Comparison of ENCODE assay signal across 8 cellular contexts in genomic region chr11:6618117-6619020, GRCh38. TPM values are rescaled to one million over a fixed set of nuclear protein-coding genes. Genes with fewer than 3 reads are reported as not detected.
A peak's percentile ranks its signal among the peaks of the same experiment; 100 is the strongest.
DNase-seq lines count a peak whose midpoint lies in the region; ATAC-seq and TF ChIP-seq lines count a peak whose summit lies in the region.

No MANE protein-coding gene starts in this region.

- no peak overlapping the region for H3K4me3 Mint-ChIP-seq in activated CD4-positive, alpha-beta T cell treated with anti-CD3 and anti-CD28 coated beads, Interleukin-2, amount 10 ng/mL, durations not matched to agents 24 days and 14 days
- no peak overlapping the region for H3K4me3 Mint-ChIP-seq in stimulated activated effector memory CD8-positive, alpha-beta T cell treated with anti-CD3 and anti-CD28 coated beads, Interleukin-12 subunit alpha, Interleukin-12 subunit beta, amount 100 ng/mL, for 72 hours

- H4K20me1 ChIP-seq in Karpas-422 (ENCODE audit: insufficient read depth, low read depth, low read length) = no peaks in the 10 kb centered on the region

- DNase-seq in GM10248 (ENCODE audit: extremely low spot score) (peak; percentile 32), Karpas-422 (peak; percentile 59), mesenchymal stem cell (peak; percentile 97), NCI-H524 (lab: John Stamatoyannopoulos, UW) (no peak)
- peak; percentile 83 for DNase-seq in activated CD4-positive, alpha-beta T cell treated with anti-CD3 and anti-CD28 coated beads, Interleukin-2, amount 10 ng/mL, durations not matched to agents 24 days and 14 days
- DNase-seq in effector CD4-positive, alpha-beta T cell = peak; percentile 65
- DNase-seq in stimulated activated effector memory CD8-positive, alpha-beta T cell treated with anti-CD3 and anti-CD28 coated beads, Interleukin-12 subunit alpha, Interleukin-12 subunit beta, amount 100 ng/mL, for 72 hours (ENCODE audit: low spot score in 2 of 2) = peak; percentile 23 to 70

- H2AFZ ChIP-seq in Karpas-422 (ENCODE audit: low read length) = peak overlapping the region; percentile 76; the same call in 1 of the 2 replicates
- no peak overlapping the region for H2AFZ ChIP-seq in mesenchymal stem cell (ENCODE audit: low read depth, low read length)

- peak overlapping the region; percentile 9 for H2BK15ac ChIP-seq in mesenchymal stem cell (ENCODE audit: low read depth, poor library complexity, severe bottlenecking)

- peak overlapping the region; percentile 23 for H2BK120ac ChIP-seq in mesenchymal stem cell (ENCODE audit: low read depth, low read length)

- H3K4me3 ChIP-seq in Karpas-422 (ENCODE audit: low read length) (peak overlapping the region; percentile 99), mesenchymal stem cell (ENCODE audit: insufficient read depth in 1 of 2, low read depth in 1 of 2, low read length in 2 of 2) (peak overlapping the region; percentile 67 to 97)

- peak overlapping the region; percentile 23 to 88 for H3K18ac ChIP-seq in mesenchymal stem cell (ENCODE audit: low read depth in 1 of 2, low read length in 2 of 2)

- peaks cover 3% of the 10 kb centered on the region for H3K4me1 Mint-ChIP-seq in activated CD4-positive, alpha-beta T cell treated with anti-CD3 and anti-CD28 coated beads, Interleukin-2, amount 10 ng/mL, durations not matched to agents 24 days and 14 days
- H3K4me1 Mint-ChIP-seq in stimulated activated effector memory CD8-positive, alpha-beta T cell treated with anti-CD3 and anti-CD28 coated beads, Interleukin-12 subunit alpha, Interleukin-12 subunit beta, amount 100 ng/mL, for 72 hours = no peaks in the 10 kb centered on the region

- WGBS in mesenchymal stem cell = 15% methylated on average over 15 of the region's 15 CpGs

- H3K4me1 ChIP-seq in Karpas-422 (ENCODE audit: low read length) = peaks cover 22% of the 10 kb centered on the region
- H3K4me1 ChIP-seq in mesenchymal stem cell (ENCODE audit: control insufficient read depth, insufficient read depth, low read depth, low read length) = peaks cover 25% of the 10 kb centered on the region

- H3K4me2 ChIP-seq in Karpas-422 (ENCODE audit: low read depth, low read length, poor library complexity, severe bottlenecking) = peak overlapping the region; percentile 100
- H3K4me2 ChIP-seq in mesenchymal stem cell (ENCODE audit: low read length, poor library complexity, severe bottlenecking) = peak overlapping the region; percentile 83

- no peaks in the 10 kb centered on the region for H3K27me3 ChIP-seq in Karpas-422 (ENCODE audit: low read length)
- peaks cover 0 to 7% of the 10 kb centered on the region in 2 experiments for H3K27me3 ChIP-seq in mesenchymal stem cell (ENCODE audit: control insufficient read depth in 1 of 2, insufficient read depth in 1 of 2, low read length in 2 of 2)

- H4K8ac ChIP-seq in mesenchymal stem cell (ENCODE audit: low read length) = peak overlapping the region; percentile 25

- no peaks in the 10 kb centered on the region for H3K9me3 Mint-ChIP-seq in activated CD4-positive, alpha-beta T cell treated with anti-CD3 and anti-CD28 coated beads, Interleukin-2, amount 10 ng/mL, durations not matched to agents 24 days and 14 days
- H3K9me3 Mint-ChIP-seq in stimulated activated effector memory CD8-positive, alpha-beta T cell treated with anti-CD3 and anti-CD28 coated beads, Interleukin-12 subunit alpha, Interleukin-12 subunit beta, amount 100 ng/mL, for 72 hours = no peaks in the 10 kb centered on the region

- CTCF ChIA-PET in GM10248 (lab: Yijun Ruan, JAX) = interaction anchor here (1.1 to 2.9 kb wide), 17 partner anchors 9 to 239 kb away, joined by 3 to 20 read pairs (median 5); partner anchors contain the start of genes ILK, MRPL17 and RRP8

- H3K14ac ChIP-seq in mesenchymal stem cell (ENCODE audit: low read length in 2 of 2) = peak overlapping the region in 1 of 2 experiments; percentile 35

- ATAC-seq in stimulated activated effector memory CD8-positive, alpha-beta T cell treated with anti-CD3 and anti-CD28 coated beads, Interleukin-12 subunit alpha, Interleukin-12 subunit beta, amount 100 ng/mL, for 72 hours = peak; percentile 73
- no peak for ATAC-seq in GM19324 (IDR thresholded peaks at IDR 0.05; ENCODE audit: low FRiP score, unreplicated experiment)

- H3K27ac ChIP-seq in Karpas-422 (ENCODE audit: low read length) = no peak overlapping the region
- H3K27ac ChIP-seq in mesenchymal stem cell (ENCODE audit: low read length, poor library complexity, severe bottlenecking) = peak overlapping the region; percentile 40

- no peak overlapping the region for H3K27ac Mint-ChIP-seq in activated CD4-positive, alpha-beta T cell treated with anti-CD3 and anti-CD28 coated beads, Interleukin-2, amount 10 ng/mL, durations not matched to agents 24 days and 14 days
- H3K27ac Mint-ChIP-seq in stimulated activated effector memory CD8-positive, alpha-beta T cell treated with anti-CD3 and anti-CD28 coated beads, Interleukin-12 subunit alpha, Interleukin-12 subunit beta, amount 100 ng/mL, for 72 hours = no peak overlapping the region

- no peak for TF ChIP-seq CTCF in GM10248 (IDR thresholded peaks at IDR 0.05; ENCODE audit: control extremely low read depth, extremely low read depth, low read depth, missing control alignments)

- intact Hi-C loops in activated CD4-positive, alpha-beta T cell treated with anti-CD3 and anti-CD28 coated beads, Interleukin-2, amount 10 ng/mL, durations not matched to agents 24 days and 14 days (cut with micrococcal nuclease) = loop anchor here (1.0 to 2.0 kb wide), 4 partner anchors 7 to 65 kb away; partner anchors contain the start of genes ILK, MRPL17 and RRP8

- H3K9ac ChIP-seq in Karpas-422 (ENCODE audit: low read length) = peak overlapping the region; percentile 85
- peak overlapping the region; percentile 99 for H3K9ac ChIP-seq in mesenchymal stem cell (ENCODE audit: low read length)

- H3K36me3 Mint-ChIP-seq in activated CD4-positive, alpha-beta T cell treated with anti-CD3 and anti-CD28 coated beads, Interleukin-2, amount 10 ng/mL, durations not matched to agents 24 days and 14 days (ENCODE audit: low read depth) = peaks cover 22% of the 10 kb centered on the region
- no peaks in the 10 kb centered on the region for H3K36me3 Mint-ChIP-seq in stimulated activated effector memory CD8-positive, alpha-beta T cell treated with anti-CD3 and anti-CD28 coated beads, Interleukin-12 subunit alpha, Interleukin-12 subunit beta, amount 100 ng/mL, for 72 hours

- no peaks in the 10 kb centered on the region for H3K27me3 Mint-ChIP-seq in activated CD4-positive, alpha-beta T cell treated with anti-CD3 and anti-CD28 coated beads, Interleukin-2, amount 10 ng/mL, durations not matched to agents 24 days and 14 days

- peak overlapping the region; percentile 4 to 73 for H2BK12ac ChIP-seq in mesenchymal stem cell (ENCODE audit: low read length in 2 of 2)

- H2BK5ac ChIP-seq in mesenchymal stem cell (ENCODE audit: low read depth, low read length, poor library complexity, severe bottlenecking) = no peak overlapping the region

- H3K9me3 ChIP-seq in Karpas-422 (ENCODE audit: low read length) = no peaks in the 10 kb centered on the region
- no peaks in the 10 kb centered on the region for H3K9me3 ChIP-seq in mesenchymal stem cell (ENCODE audit: control insufficient read depth, low read length)

- H3K36me3 ChIP-seq in Karpas-422 (ENCODE audit: insufficient read depth, low read length) (no peaks in the 10 kb centered on the region), mesenchymal stem cell (ENCODE audit: control insufficient read depth in 1 of 2, insufficient read depth in 2 of 2, low read depth in 1 of 2, low read length in 2 of 2) (peaks cover 37 to 39% of the 10 kb centered on the region in 2 experiments)

- peak overlapping the region; percentile 98 for H4K91ac ChIP-seq in mesenchymal stem cell (ENCODE audit: low read length)

- peaks cover 14% of the 10 kb centered on the region for H3K79me2 ChIP-seq in Karpas-422 (ENCODE audit: low read length)

- peaks cover 24% of the 10 kb centered on the region for H3K79me1 ChIP-seq in mesenchymal stem cell (replicated peaks; ENCODE audit: low read length, poor library complexity, severe bottlenecking)

- H3K23ac ChIP-seq in mesenchymal stem cell (ENCODE audit: low read length in 2 of 2) = peak overlapping the region in 1 of 2 experiments; percentile 50

- H3K4ac ChIP-seq in mesenchymal stem cell (ENCODE audit: low read depth in 1 of 2, low read length in 2 of 2) = peak overlapping the region; percentile 3 to 88

- POLR2A ChIA-PET in GM10248 (lab: Yijun Ruan, JAX) = interaction anchor here (0.6 to 2.6 kb wide), 6 partner anchors 14 to 142 kb away, joined by 3 to 12 read pairs (median 4); partner anchors contain the start of genes ILK and MRPL17

- H2AK5ac ChIP-seq in mesenchymal stem cell (ENCODE audit: low read length, severe bottlenecking) = no peak overlapping the region

- H3K9me2 ChIP-seq in Karpas-422 (replicated peaks; ENCODE audit: insufficient read depth, low read length) = no peaks in the 10 kb centered on the region

RNA-seq across cellular contexts. Expression of gene TPP1, which starts 0.9 kb away (rescaled TPM):
- 41.5 and 45.5 TPM in 2 replicates for total RNA-seq in Karpas-422 (2014; rRNA removed; shearing (Covaris generic); ENCODE audit: low replicate concordance)
- 32.2 and 35.2 TPM in 2 replicates for total RNA-seq in activated CD4-positive, alpha-beta T cell treated with anti-CD3 and anti-CD28 coated beads, Interleukin-2, amount 10 ng/mL, durations not matched to agents 24 days and 14 days
- 425 TPM for polyA plus RNA-seq in mesenchymal stem cell (2013, experiment 1 of 2)
- 399 TPM for polyA plus RNA-seq in mesenchymal stem cell (2013, experiment 2 of 2)

RNA-seq across cellular contexts. Expression of gene TAF10, which starts 6.4 kb away (rescaled TPM):
- 158 and 192 TPM in 2 replicates for total RNA-seq in Karpas-422 (2014; rRNA removed; shearing (Covaris generic); ENCODE audit: low replicate concordance)
- total RNA-seq in activated CD4-positive, alpha-beta T cell treated with anti-CD3 and anti-CD28 coated beads, Interleukin-2, amount 10 ng/mL, durations not matched to agents 24 days and 14 days = 140 and 141 TPM in 2 replicates
- polyA plus RNA-seq in mesenchymal stem cell (2013, experiment 1 of 2) = 187 TPM
- polyA plus RNA-seq in mesenchymal stem cell (2013, experiment 2 of 2) = 195 TPM

RNA-seq across cellular contexts. Expression of gene ILK, which starts 14.8 kb away (rescaled TPM):
- total RNA-seq in Karpas-422 (2014; rRNA removed; shearing (Covaris generic); ENCODE audit: low replicate concordance) = 48.6 and 65.6 TPM in 2 replicates
- total RNA-seq in activated CD4-positive, alpha-beta T cell treated with anti-CD3 and anti-CD28 coated beads, Interleukin-2, amount 10 ng/mL, durations not matched to agents 24 days and 14 days = 89.6 and 92.4 TPM in 2 replicates
- 309 TPM for polyA plus RNA-seq in mesenchymal stem cell (2013, experiment 1 of 2)
- polyA plus RNA-seq in mesenchymal stem cell (2013, experiment 2 of 2) = 311 TPM

RNA-seq across cellular contexts. Expression of gene RRP8, which starts 15.0 kb away (rescaled TPM):
- total RNA-seq in Karpas-422 (2014; rRNA removed; shearing (Covaris generic); ENCODE audit: low replicate concordance) = 10.8 and 22.9 TPM in 2 replicates
- 41.5 and 43.8 TPM in 2 replicates for total RNA-seq in activated CD4-positive, alpha-beta T cell treated with anti-CD3 and anti-CD28 coated beads, Interleukin-2, amount 10 ng/mL, durations not matched to agents 24 days and 14 days
- 21.1 TPM for polyA plus RNA-seq in mesenchymal stem cell (2013, experiment 1 of 2)
- 22.0 TPM for polyA plus RNA-seq in mesenchymal stem cell (2013, experiment 2 of 2)

RNA-seq across cellular contexts. Expression of gene DCHS1, which starts 37.2 kb away (rescaled TPM):
- total RNA-seq in Karpas-422 (2014; rRNA removed; shearing (Covaris generic); ENCODE audit: low replicate concordance) = 0.04 and 0.11 TPM in 2 replicates
- total RNA-seq in activated CD4-positive, alpha-beta T cell treated with anti-CD3 and anti-CD28 coated beads, Interleukin-2, amount 10 ng/mL, durations not matched to agents 24 days and 14 days = 0.35 and 0.36 TPM in 2 replicates
- polyA plus RNA-seq in mesenchymal stem cell (2013, experiment 1 of 2) = 13.2 TPM
- polyA plus RNA-seq in mesenchymal stem cell (2013, experiment 2 of 2) = 12.1 TPM

Comparison
In these comparisons a context has a peak if more than half of its experiments do, and no peak if none do; other contexts are left out.
1. DNase-seq: peak in GM10248 (single experiment), Karpas-422 (single experiment), activated CD4-positive, alpha-beta T cell treated with anti-CD3 and anti-CD28 coated beads, Interleukin-2, amount 10 ng/mL, durations not matched to agents 24 days and 14 days (single experiment), effector CD4-positive, alpha-beta T cell (single experiment), mesenchymal stem cell (single experiment) and stimulated activated effector memory CD8-positive, alpha-beta T cell treated with anti-CD3 and anti-CD28 coated beads, Interleukin-12 subunit alpha, Interleukin-12 subunit beta, amount 100 ng/mL, for 72 hours (2 of 2); none in NCI-H524 (0 of 2).